Comparison of ENCODE assay signal across 8 cellular contexts in genomic region chr19:8390617-8390981, GRCh38. TPM values are rescaled to one million over a fixed set of nuclear protein-coding genes. Genes with fewer than 3 reads are reported as not detected.
DNase-seq lines count a peak whose midpoint lies in the region; ATAC-seq, FAIRE-seq and TF ChIP-seq lines count a peak whose summit lies in the region.

No MANE protein-coding gene starts in this region.

- H3K4me3 ChIP-seq in BE2C (ENCODE audit: low read depth, low read length) (peak overlapping the region; percentile 68), left lung (peak overlapping the region; percentile 80 to 83)

- H3K4me1 ChIP-seq in BE2C (0 out of 2 replicates have a peak, but pooled peaks cover 4% of the 10 kb centered on the region), left lung (peaks cover 27 to 53% of the 10 kb centered on the region in 2 donors)

- no peak for TF ChIP-seq CTCF in BE2C (IDR thresholded peaks at IDR 0.05; ENCODE audit: low read depth, low read length)
- no peak for TF ChIP-seq CTCF in left lung (IDR thresholded peaks at IDR 0.05)

- H3K9me3 ChIP-seq in BE2C, result no peaks in the 10 kb centered on the region
- H3K9me3 ChIP-seq in left lung, result peaks cover 0 to 4% of the 10 kb centered on the region in 2 donors

- intact Hi-C loops in left lung (cut with DNase I), result no loop called here

- DNase-seq in BE2C, result peak; percentile 99
- DNase-seq in GM19239 (ENCODE audit: insufficient read length, low spot score), result peak; percentile 89
- peak; percentile 69 for DNase-seq in NCI-H526 treated with DMSO at 0.1 percent for 48 hours (lab: John Stamatoyannopoulos, UW)
- peak; percentile 90 to 91 for DNase-seq in activated CD4-positive, alpha-beta T cell treated with anti-CD3 and anti-CD28 coated beads, Interleukin-2, amount 50 U/mL, for 24 hours (ENCODE audit: low read depth in 1 of 2, low spot score in 1 of 2)
- DNase-seq in dedifferentiated amniotic fluid mesenchymal stem cell (ENCODE audit: extremely low spot score), result peak; percentile 85
- peak; percentile 94 to 98 for DNase-seq in left lung
- DNase-seq in stimulated activated CD4-positive, alpha-beta T cell treated with anti-CD3 and anti-CD28 coated beads, Interleukin-2, amount 100 ng/mL, for 24 hours, result peak; percentile 91 to 95

- FAIRE-seq in GM19239 (lab: Jason Lieb, UNC), result peak; percentile 78

- H3K27me3 ChIP-seq in BE2C, result no peaks in the 10 kb centered on the region
- no peaks in the 10 kb centered on the region for H3K27me3 ChIP-seq in left lung

- ATAC-seq in HG03442 (IDR thresholded peaks at IDR 0.05; ENCODE audit: unreplicated experiment) (peak; percentile 30), left lung (peak; percentile 84)

- no peaks in the 10 kb centered on the region; the same call in 1 of the 2 replicates for H3K36me3 ChIP-seq in BE2C
- no peaks in the 10 kb centered on the region for H3K36me3 ChIP-seq in left lung

- peak overlapping the region; percentile 100 for H3K27ac ChIP-seq in left lung

RNA-seq across cellular contexts. Expression of gene RAB11B, which starts 0.4 kb away (rescaled TPM):
- polyA plus RNA-seq in BE2C (2012; ENCODE audit: insufficient read depth, insufficient read length, low read depth), result 401 TPM
- total RNA-seq in left lung, result 100 to 1,000 TPM in 1 of 2 donors, 10 to 100 TPM in 1; 91.6 to 116 TPM

RNA-seq across cellular contexts. Expression of gene MARCHF2, which starts 22.5 kb away (rescaled TPM):
- polyA plus RNA-seq in BE2C (2012; ENCODE audit: insufficient read depth, insufficient read length, low read depth), result 11.9 TPM
- 10 to 100 TPM; 46.5 to 54.6 TPM for total RNA-seq in left lung

RNA-seq across cellular contexts. Expression of gene ANGPTL4, which starts 26.6 kb away (rescaled TPM):
- 14.4 TPM for polyA plus RNA-seq in BE2C (2012; ENCODE audit: insufficient read depth, insufficient read length, low read depth)
- total RNA-seq in left lung, result 10 to 100 TPM in 1 of 2 donors, 1 to 10 TPM in 1; 2.5 to 24.8 TPM

RNA-seq across cellular contexts. Expression of gene KANK3, which starts 47.5 kb away (rescaled TPM):
- polyA plus RNA-seq in BE2C (2012; ENCODE audit: insufficient read depth, insufficient read length, low read depth), result not detected
- 10 to 100 TPM; 14.4 to 29.0 TPM for total RNA-seq in left lung

RNA-seq across cellular contexts. Expression of gene HNRNPM, which starts 54.2 kb away (rescaled TPM):
- polyA plus RNA-seq in BE2C (2012; ENCODE audit: insufficient read depth, insufficient read length, low read depth), result 390 TPM
- 100 to 1,000 TPM; 121 to 163 TPM for total RNA-seq in left lung

Comparison
In these comparisons a context has a peak if more than half of its experiments do, and no peak if none do; other contexts are left out.
1. Peak in every context shown above with its lines: DNase-seq, ATAC-seq, H3K4me3 ChIP-seq and H3K27ac ChIP-seq.